ENCODE assay signal across 1 cellular context in the genomic region with DNA sequence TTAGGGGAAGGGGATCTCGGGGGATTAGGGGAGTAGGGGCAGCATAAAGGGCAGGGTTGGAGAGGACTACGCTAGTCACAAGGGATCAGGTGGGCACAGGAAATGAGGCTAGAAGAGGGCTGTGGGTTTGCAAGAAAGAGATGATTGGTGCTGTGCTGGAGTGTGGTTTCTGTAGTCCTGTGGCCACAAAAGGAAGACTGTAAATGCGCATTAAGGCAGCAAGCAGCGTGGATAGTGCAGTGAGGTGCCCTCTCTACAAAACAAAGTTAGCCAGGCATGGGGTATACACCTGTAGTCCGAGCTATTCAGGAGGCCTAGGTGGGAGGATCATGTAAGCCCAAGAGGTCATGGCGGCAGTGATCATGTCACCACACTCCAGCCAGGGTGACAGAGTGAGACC.
TF ChIP-seq lines count a peak whose summit lies in the region.

No MANE protein-coding gene starts in this region.

TF ChIP-seq in SK-N-SH, 30 proteins besides CTCF, POLR2A, EP300 and RAD21:
- no peak for TF ChIP-seq MEF2A (IDR thresholded peaks at IDR 0.05; ENCODE audit: borderline replicate concordance, low read depth)
